In the genomic region with DNA sequence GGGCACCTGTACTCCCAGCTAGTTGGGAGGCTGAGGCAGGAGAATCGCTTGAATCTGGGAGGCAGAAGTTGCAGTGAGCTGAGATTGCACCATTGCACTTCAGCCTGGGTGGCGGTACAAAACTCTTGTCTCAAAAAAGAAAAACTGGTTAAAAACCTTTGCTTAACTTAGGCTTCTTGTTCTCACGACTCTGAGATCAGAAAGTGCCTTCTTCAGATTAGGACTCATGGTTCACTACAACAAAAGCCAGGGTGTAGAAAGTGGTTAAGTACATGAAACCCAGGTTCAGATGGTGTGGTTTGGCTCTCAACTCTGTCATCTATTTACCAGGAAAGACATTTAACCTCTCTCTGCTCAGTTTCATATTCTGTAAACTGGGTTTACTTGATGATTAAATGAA, we compare ENCODE assay signal across 1 cellular context.
TF ChIP-seq lines count a peak whose summit lies in the region.

No MANE protein-coding gene starts in this region.

TF ChIP-seq in GM12878, 131 proteins besides CTCF, POLR2A, EP300 and RAD21 (continued from another document):
- TF ChIP-seq ZBTB4 (CRISPR knock-in tag; IDR thresholded peaks at IDR 0.05), result no peak
- no peak for TF ChIP-seq MYC (IDR thresholded peaks at IDR 0.05; ENCODE audit: insufficient read depth, insufficient read length, insufficient replicate concordance, low read length, severe bottlenecking)
- TF ChIP-seq RELB (IDR thresholded peaks at IDR 0.05; ENCODE audit: low read depth), result no peak
- TF ChIP-seq SMAD5 (IDR thresholded peaks at IDR 0.05; ENCODE audit: low read depth), result no peak
TF ChIP-seq in GM12878: peak in this region for 0.
